16 cellular contexts compared by ENCODE assay signal in the genomic region with DNA sequence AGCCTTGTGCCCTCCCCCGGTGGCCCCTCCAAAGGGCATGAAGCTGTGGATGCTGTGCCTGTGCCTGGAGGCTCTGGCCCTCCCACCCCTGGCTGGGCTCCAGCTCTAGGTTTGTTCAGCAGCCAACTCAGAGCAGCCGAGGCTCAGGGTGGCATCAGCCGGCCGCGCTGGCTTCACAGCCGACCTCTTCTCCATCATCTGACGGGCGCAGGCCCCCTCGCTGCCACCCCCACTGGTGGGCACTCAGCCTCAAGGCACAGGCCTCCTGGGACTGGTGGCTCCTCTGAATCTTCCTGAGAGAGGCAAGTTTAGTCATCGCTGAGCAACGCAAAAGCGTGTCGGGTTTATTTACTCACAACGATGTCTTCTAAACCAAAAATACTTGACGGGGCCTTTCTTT. TPM values are rescaled to one million over a fixed set of nuclear protein-coding genes. Genes with fewer than 3 reads are reported as not detected.
DNase-seq lines count a peak whose midpoint lies in the region; ATAC-seq and TF ChIP-seq lines count a peak whose summit lies in the region.
"Had no signal": no experiment of that assay in that cellular context is flagged by ENCODE, and none has a peak within 500 bp of the region (broad histone marks: within the 10 kb centered on the region; RNA-seq: fewer than 3 reads in every experiment).

No MANE protein-coding gene starts in this region.

- peaks cover 2% of the 10 kb centered on the region for H3K4me1 Mint-ChIP-seq in T-helper 2 cell treated with Interferon-gamma antibody and Interleukin-4, amounts not matched to agents 5 μg/mL and 100 μg/mL, for 36 hours (ENCODE audit: low read depth)
- H3K4me1 Mint-ChIP-seq: WTC11 had no signal

- H3K27ac Mint-ChIP-seq in T-helper 2 cell treated with Interferon-gamma antibody and Interleukin-4, amounts not matched to agents 5 μg/mL and 100 μg/mL, for 36 hours: no peak overlapping the region
- H3K27ac Mint-ChIP-seq: activated T-helper 1 cell treated with anti-CD3 and anti-CD28 coated beads, Interleukin-12 subunit alpha, Interleukin-12 subunit beta, Interleukin-2, Interleukin-4 antibody, amounts not matched to agents 30 ng/mL and 10 ng/mL and 1 ng/mL, durations not matched to agents 14 hours and 24 hours and 36 hours; HFFc6; WTC11 had no signal

- in situ Hi-C loops in astrocyte of the spinal cord (cut with HindIII; ENCODE audit: low sequenced_read_pairs): no loop called here

- no peak overlapping the region for H3K4me3 Mint-ChIP-seq in T-helper 2 cell treated with Interferon-gamma antibody and Interleukin-4, amounts not matched to agents 5 μg/mL and 100 μg/mL, for 36 hours
- H3K4me3 Mint-ChIP-seq: activated T-helper 1 cell treated with anti-CD3 and anti-CD28 coated beads, Interleukin-12 subunit alpha, Interleukin-12 subunit beta, Interleukin-2, Interleukin-4 antibody, amounts not matched to agents 30 ng/mL and 10 ng/mL and 1 ng/mL, durations not matched to agents 14 hours and 24 hours and 36 hours; HFFc6; WTC11 had no signal

- no peak for ATAC-seq in HG03135 (IDR thresholded peaks at IDR 0.05; ENCODE audit: unreplicated experiment)
- ATAC-seq: Panc1, WTC11 had no signal

- TF ChIP-seq CTCF in astrocyte of the spinal cord (IDR thresholded peaks at IDR 0.05; ENCODE audit: low read depth, low read length): no peak

- no peaks in the 10 kb centered on the region for H3K27me3 Mint-ChIP-seq in T-helper 2 cell treated with Interferon-gamma antibody and Interleukin-4, amounts not matched to agents 5 μg/mL and 100 μg/mL, for 36 hours (ENCODE audit: low read depth)

- no peak overlapping the region for H3K4me3 ChIP-seq in astrocyte of the spinal cord (ENCODE audit: low read depth, low read length)
- H3K4me3 ChIP-seq: adrenal gland, prostate gland had no signal

- DNase-seq in Ammon's horn (ENCODE audit: low spot score): peak; percentile 46
- DNase-seq in LHCN-M2 (ENCODE audit: low read depth): peak; percentile 85
- DNase-seq in astrocyte of the spinal cord (ENCODE audit: low read depth, low spot score): peak; percentile 46
- DNase-seq in midbrain (lab: John Stamatoyannopoulos, UW): peak; percentile 52
- no peak for DNase-seq in cerebellar cortex (ENCODE audit: low spot score)
- DNase-seq in T-helper 2 cell treated with Interferon-gamma antibody and Interleukin-4, amounts not matched to agents 5 μg/mL and 100 μg/mL, for 36 hours (ENCODE audit: low spot score): no peak
- no peak for DNase-seq in NCI-H146 (lab: John Stamatoyannopoulos, UW)
- DNase-seq: adrenal gland, cortex of kidney, HFFc6, NCI-H510A had no signal

- peaks cover 23% of the 10 kb centered on the region for H3K36me3 Mint-ChIP-seq in T-helper 2 cell treated with Interferon-gamma antibody and Interleukin-4, amounts not matched to agents 5 μg/mL and 100 μg/mL, for 36 hours (ENCODE audit: low read depth)

- H3K9me3 Mint-ChIP-seq in T-helper 2 cell treated with Interferon-gamma antibody and Interleukin-4, amounts not matched to agents 5 μg/mL and 100 μg/mL, for 36 hours: no peaks in the 10 kb centered on the region
- H3K9me3 Mint-ChIP-seq: activated T-helper 1 cell treated with anti-CD3 and anti-CD28 coated beads, Interleukin-12 subunit alpha, Interleukin-12 subunit beta, Interleukin-2, Interleukin-4 antibody, amounts not matched to agents 30 ng/mL and 10 ng/mL and 1 ng/mL, durations not matched to agents 14 hours and 24 hours and 36 hours had no signal

RNA-seq across cellular contexts. Expression of a gene that starts 46.0 kb away (rescaled TPM):
- total RNA-seq in LHCN-M2 (2014; rRNA removed): 66.3 and 69.6 TPM in 2 replicates
- polyA plus RNA-seq in LHCN-M2 (2012): 26.8 TPM

Comparison
In these comparisons a context has a peak if more than half of its experiments do, and no peak if none do; other contexts are left out.
1. DNase-seq: peak in Ammon's horn (single experiment), LHCN-M2 (single experiment), astrocyte of the spinal cord (single experiment) and midbrain (single experiment); none in cerebellar cortex (single experiment), T-helper 2 cell treated with Interferon-gamma antibody and Interleukin-4, amounts not matched to agents 5 μg/mL and 100 μg/mL, for 36 hours (single experiment) and NCI-H146 (single experiment).